Comparison of ENCODE assay signal across 18 cellular contexts in the genomic region with DNA sequence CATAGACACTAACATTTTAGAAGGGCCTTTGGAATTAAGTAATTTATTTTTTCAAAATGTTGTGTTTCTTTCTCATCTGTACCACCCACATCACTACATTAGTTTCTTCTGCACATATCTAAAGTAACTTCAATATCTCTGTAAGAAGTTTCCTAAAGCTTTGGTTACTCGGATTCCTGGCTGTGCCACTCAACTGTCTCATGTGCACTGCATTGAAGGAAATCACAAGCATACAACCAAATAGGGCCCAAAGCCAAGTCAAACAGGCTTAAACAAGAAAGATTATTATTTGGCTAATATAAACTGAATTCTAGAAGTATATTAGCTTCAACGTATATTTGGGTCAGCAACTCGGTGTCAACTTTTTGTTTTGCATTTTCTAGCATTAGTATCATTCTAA.
"Had no signal": no experiment of that assay in that cellular context is flagged by ENCODE, and none has a peak within 500 bp of the region (broad histone marks: within the 10 kb centered on the region; RNA-seq: fewer than 3 reads in every experiment).

No MANE protein-coding gene starts in this region.

- H3K36me3 ChIP-seq: tibial artery had no signal

- H3K27ac Mint-ChIP-seq: naive thymus-derived CD4-positive, alpha-beta T cell; stimulated activated naive CD8-positive, alpha-beta T cell treated with anti-CD3 and anti-CD28 coated beads, Interleukin-15, Interleukin-2, amounts not matched to agents 100 ng/mL and 50 ng/mL, for 24 hours had no signal

- H3K36me3 Mint-ChIP-seq: naive thymus-derived CD4-positive, alpha-beta T cell had no signal

- H3K27me3 ChIP-seq: foreskin keratinocyte, hepatocyte, tibial artery had no signal

- ATAC-seq: foreskin keratinocyte; left cardiac atrium; left ventricle myocardium superior; naive thymus-derived CD4-positive, alpha-beta T cell; right cardiac atrium had no signal

- H3K4me2 ChIP-seq: hepatocyte, smooth muscle cell had no signal

- H3K4me3 ChIP-seq: hepatocyte, lung, smooth muscle cell, tibial artery had no signal

- H3K27me3 Mint-ChIP-seq: central memory CD8-positive, alpha-beta T cell; naive thymus-derived CD4-positive, alpha-beta T cell; stimulated activated naive CD8-positive, alpha-beta T cell treated with anti-CD3 and anti-CD28 coated beads, Interleukin-15, Interleukin-2, amounts not matched to agents 100 ng/mL and 50 ng/mL, for 24 hours had no signal

- H3K4me1 Mint-ChIP-seq: central memory CD8-positive, alpha-beta T cell; naive thymus-derived CD4-positive, alpha-beta T cell had no signal

- H3K79me2 ChIP-seq: hepatocyte had no signal

- H3K4me3 Mint-ChIP-seq: central memory CD8-positive, alpha-beta T cell; naive thymus-derived CD4-positive, alpha-beta T cell; stimulated activated naive CD8-positive, alpha-beta T cell treated with anti-CD3 and anti-CD28 coated beads, Interleukin-15, Interleukin-2, amounts not matched to agents 100 ng/mL and 50 ng/mL, for 24 hours had no signal

- H2AFZ ChIP-seq: hepatocyte had no signal

- DNase-seq: effector memory CD4-positive, alpha-beta T cell; erythroblast; foreskin keratinocyte; head of caudate nucleus; kidney; left cardiac atrium; left ventricle myocardium superior; mesenchymal stem cell; naive thymus-derived CD4-positive, alpha-beta T cell; posterior cingulate gyrus; right cardiac atrium; stimulated activated CD4-positive, alpha-beta T cell treated with anti-CD3 and anti-CD28 coated beads, Interleukin-2, amount 100 ng/mL, for 48 hours; tibial artery had no signal

- H3K4me1 ChIP-seq: foreskin keratinocyte, tibial artery had no signal

- H3K9me3 ChIP-seq: tibial artery had no signal

- H3K27ac ChIP-seq: foreskin keratinocyte, hepatocyte, tibial artery had no signal

- FAIRE-seq: kidney had no signal
